In the genomic region with DNA sequence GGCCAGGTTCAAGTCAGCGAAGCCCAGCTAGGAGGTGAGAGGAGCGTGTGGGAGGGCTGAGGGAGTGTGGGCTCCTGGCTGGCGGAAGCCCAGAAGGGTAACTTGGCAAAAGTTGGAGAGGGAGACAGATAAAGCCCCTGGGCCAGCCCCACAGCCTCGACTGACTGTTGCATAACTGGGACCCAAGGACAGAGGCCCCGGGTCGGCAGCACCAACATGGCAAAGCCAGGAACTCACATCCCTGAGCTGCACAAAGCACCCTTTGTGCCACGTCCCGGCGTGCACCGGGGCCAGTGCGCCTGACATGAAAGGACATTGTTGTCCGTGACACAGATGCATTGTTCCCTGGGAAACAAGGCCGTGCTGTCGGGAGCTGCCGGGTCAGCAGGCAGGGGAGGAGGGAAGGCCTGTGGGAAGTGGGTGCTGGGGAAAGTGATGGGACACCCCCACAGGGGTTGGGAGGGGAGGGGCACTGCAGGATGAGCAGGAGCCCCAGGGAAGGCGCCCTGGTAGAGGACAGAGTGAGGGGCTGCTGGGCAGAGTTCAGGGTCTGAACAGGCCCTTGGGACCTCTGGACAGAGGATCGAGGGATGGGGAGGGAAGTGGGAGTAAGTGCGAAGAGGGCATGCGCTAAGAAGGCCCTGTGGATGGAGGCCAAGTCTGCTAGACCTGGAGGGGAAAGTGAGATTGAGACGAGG, we compare ENCODE assay signal across 1 cellular context.
TF ChIP-seq lines count a peak whose summit lies in the region.

No MANE protein-coding gene starts in this region.

TF ChIP-seq in HepG2, 621 proteins besides CTCF, POLR2A, EP300 and RAD21 (continued from another document and continues in another):
- peak; percentile 93 for TF ChIP-seq FOXK1 (CRISPR knock-in tag; IDR thresholded peaks at IDR 0.05; ENCODE audit: borderline replicate concordance, low read depth)
- peak; percentile 55; the same call in 1 of the 2 replicates for TF ChIP-seq ZNF510 (CRISPR knock-in tag; IDR thresholded peaks at IDR 0.05; ENCODE audit: low read depth)
- peak; percentile 89; the same call in 1 of the 2 replicates for TF ChIP-seq TGIF2 (CRISPR knock-in tag; IDR thresholded peaks at IDR 0.05)
- TF ChIP-seq PHF21A (CRISPR knock-in tag; IDR thresholded peaks at IDR 0.05): peak; percentile 99
- TF ChIP-seq ZNF720 (CRISPR knock-in tag; IDR thresholded peaks at IDR 0.05): no peak
- no peak for TF ChIP-seq MLLT10 (CRISPR knock-in tag; IDR thresholded peaks at IDR 0.05)
- TF ChIP-seq, protein P1, sequence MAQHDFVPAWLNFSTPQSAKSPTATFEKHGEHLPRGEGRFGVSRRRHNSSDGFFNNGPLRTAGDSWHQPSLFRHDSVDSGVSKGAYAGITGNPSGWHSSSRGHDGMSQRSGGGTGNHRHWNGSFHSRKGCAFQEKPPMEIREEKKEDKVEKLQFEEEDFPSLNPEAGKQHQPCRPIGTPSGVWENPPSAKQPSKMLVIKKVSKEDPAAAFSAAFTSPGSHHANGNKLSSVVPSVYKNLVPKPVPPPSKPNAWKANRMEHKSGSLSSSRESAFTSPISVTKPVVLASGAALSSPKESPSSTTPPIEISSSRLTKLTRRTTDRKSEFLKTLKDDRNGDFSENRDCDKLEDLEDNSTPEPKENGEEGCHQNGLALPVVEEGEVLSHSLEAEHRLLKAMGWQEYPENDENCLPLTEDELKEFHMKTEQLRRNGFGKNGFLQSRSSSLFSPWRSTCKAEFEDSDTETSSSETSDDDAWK (CRISPR knock-in tag; IDR thresholded peaks at IDR 0.05): no peak
- no peak; the same call in 1 of the 2 replicates for TF ChIP-seq SSRP1 (CRISPR knock-in tag; IDR thresholded peaks at IDR 0.05)
- peak; percentile 38; the same call in 1 of the 2 replicates for TF ChIP-seq DNMT3B (CRISPR knock-in tag; conservative IDR thresholded peaks at IDR 0.05)
- TF ChIP-seq RFXANK (CRISPR knock-in tag; IDR thresholded peaks at IDR 0.05): no peak
- TF ChIP-seq MAFK (conservative IDR thresholded peaks at IDR 0.05 in 1 of 2, IDR thresholded peaks at IDR 0.05 in 1 of 2; ENCODE audit: low read length in 2 of 2): no peak; a peak in 1 of 4 replicates
- TF ChIP-seq ZNF607 (CRISPR knock-in tag; IDR thresholded peaks at IDR 0.05; ENCODE audit: borderline replicate concordance): peak; percentile 75; the same call in 1 of the 2 replicates
- no peak for TF ChIP-seq NFRKB (IDR thresholded peaks at IDR 0.05)
- no peak for TF ChIP-seq ZNF672 (CRISPR knock-in tag; IDR thresholded peaks at IDR 0.05)
- peak; percentile 81; the same call in 1 of the 3 replicates for TF ChIP-seq MXI1 (IDR thresholded peaks at IDR 0.05; ENCODE audit: borderline replicate concordance, low read depth, low read length)
- no peak for TF ChIP-seq CENPT (CRISPR knock-in tag; IDR thresholded peaks at IDR 0.05; ENCODE audit: low read depth)
- TF ChIP-seq MEIS1 (CRISPR knock-in tag; IDR thresholded peaks at IDR 0.05; ENCODE audit: borderline replicate concordance): peak; percentile 60
- TF ChIP-seq, protein P2, sequence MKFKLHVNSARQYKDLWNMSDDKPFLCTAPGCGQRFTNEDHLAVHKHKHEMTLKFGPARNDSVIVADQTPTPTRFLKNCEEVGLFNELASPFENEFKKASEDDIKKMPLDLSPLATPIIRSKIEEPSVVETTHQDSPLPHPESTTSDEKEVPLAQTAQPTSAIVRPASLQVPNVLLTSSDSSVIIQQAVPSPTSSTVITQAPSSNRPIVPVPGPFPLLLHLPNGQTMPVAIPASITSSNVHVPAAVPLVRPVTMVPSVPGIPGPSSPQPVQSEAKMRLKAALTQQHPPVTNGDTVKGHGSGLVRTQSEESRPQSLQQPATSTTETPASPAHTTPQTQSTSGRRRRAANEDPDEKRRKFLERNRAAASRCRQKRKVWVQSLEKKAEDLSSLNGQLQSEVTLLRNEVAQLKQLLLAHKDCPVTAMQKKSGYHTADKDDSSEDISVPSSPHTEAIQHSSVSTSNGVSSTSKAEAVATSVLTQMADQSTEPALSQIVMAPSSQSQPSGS (CRISPR knock-in tag; IDR thresholded peaks at IDR 0.05): peak; percentile 26; the same call in 1 of the 2 replicates
- no peak; the same call in 1 of the 2 replicates for TF ChIP-seq ZNF567 (CRISPR knock-in tag; IDR thresholded peaks at IDR 0.05; ENCODE audit: borderline replicate concordance)
- no peak for TF ChIP-seq TOE1 (CRISPR knock-in tag; IDR thresholded peaks at IDR 0.05)
- no peak for TF ChIP-seq FOSL1 (CRISPR knock-in tag; IDR thresholded peaks at IDR 0.05; ENCODE audit: borderline replicate concordance)
- no peak; the same call in 1 of the 2 replicates for TF ChIP-seq ZNF34 (CRISPR knock-in tag; IDR thresholded peaks at IDR 0.05; ENCODE audit: borderline replicate concordance)
- TF ChIP-seq SIX4 (CRISPR knock-in tag; IDR thresholded peaks at IDR 0.05): peak; percentile 58
- no peak for TF ChIP-seq ZNF839 (CRISPR knock-in tag; IDR thresholded peaks at IDR 0.05; ENCODE audit: borderline replicate concordance)
- 0 out of 2 replicates have a peak, but pooled peaks have one; percentile 1 for TF ChIP-seq ZNF124 (CRISPR knock-in tag; IDR thresholded peaks at IDR 0.05)
- TF ChIP-seq, protein P3, sequence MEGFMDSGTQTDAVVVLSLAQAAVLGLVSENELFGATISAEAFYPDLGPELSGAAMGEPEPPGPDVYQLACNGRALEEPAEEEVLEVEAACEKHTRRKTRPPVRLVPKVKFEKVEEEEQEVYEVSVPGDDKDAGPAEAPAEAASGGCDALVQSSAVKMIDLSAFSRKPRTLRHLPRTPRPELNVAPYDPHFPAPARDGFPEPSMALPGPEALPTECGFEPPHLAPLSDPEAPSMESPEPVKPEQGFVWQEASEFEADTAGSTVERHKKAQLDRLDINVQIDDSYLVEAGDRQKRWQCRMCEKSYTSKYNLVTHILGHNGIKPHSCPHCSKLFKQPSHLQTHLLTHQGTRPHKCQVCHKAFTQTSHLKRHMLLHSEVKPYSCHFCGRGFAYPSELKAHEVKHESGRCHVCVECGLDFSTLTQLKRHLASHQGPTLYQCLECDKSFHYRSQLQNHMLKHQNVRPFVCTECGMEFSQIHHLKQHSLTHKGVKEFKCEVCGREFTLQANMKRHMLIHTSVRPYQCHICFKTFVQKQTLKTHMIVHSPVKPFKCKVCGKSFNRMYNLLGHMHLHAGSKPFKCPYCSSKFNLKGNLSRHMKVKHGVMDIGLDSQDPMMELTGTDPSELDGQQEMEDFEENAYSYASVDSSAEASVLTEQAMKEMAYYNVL (CRISPR knock-in tag; IDR thresholded peaks at IDR 0.05; ENCODE audit: borderline replicate concordance): peak; percentile 94
- no peak for TF ChIP-seq ZNF496 (CRISPR knock-in tag; IDR thresholded peaks at IDR 0.05; ENCODE audit: insufficient replicate concordance)
- no peak for TF ChIP-seq FOXA1 (IDR thresholded peaks at IDR 0.05)
- peak; percentile 72 for TF ChIP-seq FOXA1 (CRISPR knock-in tag; IDR thresholded peaks at IDR 0.05)
- no peak for TF ChIP-seq ZNF790 (CRISPR knock-in tag; IDR thresholded peaks at IDR 0.05; ENCODE audit: borderline replicate concordance)
- no peak for TF ChIP-seq GLI4 (CRISPR knock-in tag; IDR thresholded peaks at IDR 0.05; ENCODE audit: borderline replicate concordance)
- peak; percentile 80; the same call in 1 of the 2 replicates for TF ChIP-seq CREM (IDR thresholded peaks at IDR 0.05)
- TF ChIP-seq CREM (CRISPR knock-in tag; IDR thresholded peaks at IDR 0.05): no peak
- TF ChIP-seq, protein P4, sequence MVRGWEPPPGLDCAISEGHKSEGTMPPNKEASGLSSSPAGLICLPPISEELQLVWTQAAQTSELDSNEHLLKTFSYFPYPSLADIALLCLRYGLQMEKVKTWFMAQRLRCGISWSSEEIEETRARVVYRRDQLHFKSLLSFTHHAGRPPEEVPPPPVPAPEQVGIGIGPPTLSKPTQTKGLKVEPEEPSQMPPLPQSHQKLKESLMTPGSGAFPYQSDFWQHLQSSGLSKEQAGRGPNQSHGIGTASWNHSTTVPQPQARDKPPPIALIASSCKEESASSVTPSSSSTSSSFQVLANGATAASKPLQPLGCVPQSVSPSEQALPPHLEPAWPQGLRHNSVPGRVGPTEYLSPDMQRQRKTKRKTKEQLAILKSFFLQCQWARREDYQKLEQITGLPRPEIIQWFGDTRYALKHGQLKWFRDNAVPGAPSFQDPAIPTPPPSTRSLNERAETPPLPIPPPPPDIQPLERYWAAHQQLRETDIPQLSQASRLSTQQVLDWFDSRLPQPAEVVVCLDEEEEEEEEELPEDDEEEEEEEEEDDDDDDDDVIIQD (CRISPR knock-in tag; IDR thresholded peaks at IDR 0.05; ENCODE audit: low read depth): no peak
- peak; percentile 69; the same call in 1 of the 2 replicates for TF ChIP-seq KLF12 (CRISPR knock-in tag; IDR thresholded peaks at IDR 0.05; ENCODE audit: borderline replicate concordance)
- no peak; the same call in 1 of the 2 replicates for TF ChIP-seq ZZZ3 (CRISPR knock-in tag; IDR thresholded peaks at IDR 0.05; ENCODE audit: borderline replicate concordance)
- TF ChIP-seq SCMH1 (CRISPR knock-in tag; IDR thresholded peaks at IDR 0.05; ENCODE audit: borderline replicate concordance): no peak
- TF ChIP-seq TAF1 (CRISPR knock-in tag; IDR thresholded peaks at IDR 0.05): peak; percentile 56; the same call in 1 of the 2 replicates
- TF ChIP-seq ETV5 (CRISPR knock-in tag; IDR thresholded peaks at IDR 0.05; ENCODE audit: borderline replicate concordance): peak; percentile 70; the same call in 1 of the 2 replicates
- TF ChIP-seq ZNF235 (CRISPR knock-in tag; IDR thresholded peaks at IDR 0.05; ENCODE audit: borderline replicate concordance): peak; percentile 84; the same call in 1 of the 2 replicates
- TF ChIP-seq JUNB (CRISPR knock-in tag; IDR thresholded peaks at IDR 0.05; ENCODE audit: borderline replicate concordance): 0 out of 2 replicates have a peak, but pooled peaks have one; percentile 20
- peak; percentile 41; the same call in 1 of the 2 replicates for TF ChIP-seq MXD4 (CRISPR knock-in tag; IDR thresholded peaks at IDR 0.05)
- TF ChIP-seq FOXA3 (CRISPR knock-in tag; IDR thresholded peaks at IDR 0.05): peak; percentile 83; the same call in 1 of the 2 replicates
- peak; percentile 97 for TF ChIP-seq GATAD2A (CRISPR knock-in tag; IDR thresholded peaks at IDR 0.05)
- 0 out of 2 replicates have a peak, but pooled peaks have one; percentile 22 for TF ChIP-seq ZNF724P (CRISPR knock-in tag; IDR thresholded peaks at IDR 0.05; ENCODE audit: borderline replicate concordance)
- TF ChIP-seq, protein P5, sequence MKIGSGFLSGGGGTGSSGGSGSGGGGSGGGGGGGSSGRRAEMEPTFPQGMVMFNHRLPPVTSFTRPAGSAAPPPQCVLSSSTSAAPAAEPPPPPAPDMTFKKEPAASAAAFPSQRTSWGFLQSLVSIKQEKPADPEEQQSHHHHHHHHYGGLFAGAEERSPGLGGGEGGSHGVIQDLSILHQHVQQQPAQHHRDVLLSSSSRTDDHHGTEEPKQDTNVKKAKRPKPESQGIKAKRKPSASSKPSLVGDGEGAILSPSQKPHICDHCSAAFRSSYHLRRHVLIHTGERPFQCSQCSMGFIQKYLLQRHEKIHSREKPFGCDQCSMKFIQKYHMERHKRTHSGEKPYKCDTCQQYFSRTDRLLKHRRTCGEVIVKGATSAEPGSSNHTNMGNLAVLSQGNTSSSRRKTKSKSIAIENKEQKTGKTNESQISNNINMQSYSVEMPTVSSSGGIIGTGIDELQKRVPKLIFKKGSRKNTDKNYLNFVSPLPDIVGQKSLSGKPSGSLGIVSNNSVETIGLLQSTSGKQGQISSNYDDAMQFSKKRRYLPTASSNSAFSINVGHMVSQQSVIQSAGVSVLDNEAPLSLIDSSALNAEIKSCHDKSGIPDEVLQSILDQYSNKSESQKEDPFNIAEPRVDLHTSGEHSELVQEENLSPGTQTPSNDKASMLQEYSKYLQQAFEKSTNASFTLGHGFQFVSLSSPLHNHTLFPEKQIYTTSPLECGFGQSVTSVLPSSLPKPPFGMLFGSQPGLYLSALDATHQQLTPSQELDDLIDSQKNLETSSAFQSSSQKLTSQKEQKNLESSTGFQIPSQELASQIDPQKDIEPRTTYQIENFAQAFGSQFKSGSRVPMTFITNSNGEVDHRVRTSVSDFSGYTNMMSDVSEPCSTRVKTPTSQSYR (CRISPR knock-in tag; IDR thresholded peaks at IDR 0.05; ENCODE audit: borderline replicate concordance): peak; percentile 56; the same call in 1 of the 2 replicates
- TF ChIP-seq ELF1 (CRISPR knock-in tag; IDR thresholded peaks at IDR 0.05): peak; percentile 83
- TF ChIP-seq SYNCRIP (IDR thresholded peaks at IDR 0.05; ENCODE audit: insufficient read depth, low read depth, low read length): no peak
- TF ChIP-seq, protein P6, sequence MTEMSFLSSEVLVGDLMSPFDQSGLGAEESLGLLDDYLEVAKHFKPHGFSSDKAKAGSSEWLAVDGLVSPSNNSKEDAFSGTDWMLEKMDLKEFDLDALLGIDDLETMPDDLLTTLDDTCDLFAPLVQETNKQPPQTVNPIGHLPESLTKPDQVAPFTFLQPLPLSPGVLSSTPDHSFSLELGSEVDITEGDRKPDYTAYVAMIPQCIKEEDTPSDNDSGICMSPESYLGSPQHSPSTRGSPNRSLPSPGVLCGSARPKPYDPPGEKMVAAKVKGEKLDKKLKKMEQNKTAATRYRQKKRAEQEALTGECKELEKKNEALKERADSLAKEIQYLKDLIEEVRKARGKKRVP (CRISPR knock-in tag; IDR thresholded peaks at IDR 0.05): peak in 1 of 2 experiments; percentile 73; a peak in 2 of 4 replicates
- TF ChIP-seq ZNF143 (CRISPR knock-in tag; IDR thresholded peaks at IDR 0.05): peak; percentile 92
- TF ChIP-seq, protein P7, sequence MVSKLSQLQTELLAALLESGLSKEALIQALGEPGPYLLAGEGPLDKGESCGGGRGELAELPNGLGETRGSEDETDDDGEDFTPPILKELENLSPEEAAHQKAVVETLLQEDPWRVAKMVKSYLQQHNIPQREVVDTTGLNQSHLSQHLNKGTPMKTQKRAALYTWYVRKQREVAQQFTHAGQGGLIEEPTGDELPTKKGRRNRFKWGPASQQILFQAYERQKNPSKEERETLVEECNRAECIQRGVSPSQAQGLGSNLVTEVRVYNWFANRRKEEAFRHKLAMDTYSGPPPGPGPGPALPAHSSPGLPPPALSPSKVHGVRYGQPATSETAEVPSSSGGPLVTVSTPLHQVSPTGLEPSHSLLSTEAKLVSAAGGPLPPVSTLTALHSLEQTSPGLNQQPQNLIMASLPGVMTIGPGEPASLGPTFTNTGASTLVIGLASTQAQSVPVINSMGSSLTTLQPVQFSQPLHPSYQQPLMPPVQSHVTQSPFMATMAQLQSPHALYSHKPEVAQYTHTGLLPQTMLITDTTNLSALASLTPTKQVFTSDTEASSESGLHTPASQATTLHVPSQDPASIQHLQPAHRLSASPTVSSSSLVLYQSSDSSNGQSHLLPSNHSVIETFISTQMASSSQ (IDR thresholded peaks at IDR 0.05; ENCODE audit: low read depth): no peak
- TF ChIP-seq, protein P7 (CRISPR knock-in tag; IDR thresholded peaks at IDR 0.05; ENCODE audit: borderline replicate concordance): peak; percentile 90; the same call in 1 of the 2 replicates
